31 cellular contexts compared by ENCODE assay signal in the genomic region with DNA sequence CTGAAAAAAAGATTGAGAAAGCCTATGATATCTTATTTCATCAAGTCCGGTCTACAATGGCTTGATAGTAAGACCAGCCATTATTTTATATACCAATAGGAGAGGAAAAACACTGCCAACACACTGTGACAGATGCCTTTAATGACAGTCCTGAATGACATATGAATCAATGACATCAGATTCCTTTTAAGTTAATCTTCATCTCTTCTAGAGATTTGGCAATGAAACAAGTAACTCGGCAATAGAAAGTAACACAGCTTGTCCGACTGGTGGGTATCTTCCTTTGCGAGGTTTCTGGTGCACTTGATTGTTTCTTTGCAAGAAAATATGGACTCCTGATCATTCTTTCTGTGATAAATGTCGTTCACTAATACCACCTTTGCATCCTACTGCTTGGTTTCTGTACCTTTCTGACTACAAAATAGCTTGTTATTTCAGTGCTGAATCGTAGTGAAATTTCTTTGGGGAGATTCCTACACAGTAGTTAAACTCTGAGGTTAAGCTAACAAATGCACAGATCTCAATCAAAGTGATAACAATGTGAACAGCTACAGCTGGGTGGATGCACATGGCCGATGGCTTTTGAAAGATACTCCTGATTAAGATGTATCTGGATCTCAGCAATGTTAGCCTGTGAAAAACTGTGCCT.
"Had no signal": no experiment of that assay in that cellular context is flagged by ENCODE, and none has a peak within 500 bp of the region (broad histone marks: within the 10 kb centered on the region; RNA-seq: fewer than 3 reads in every experiment).

No MANE protein-coding gene starts in this region.

- H3K4me1 Mint-ChIP-seq: activated CD4-positive, alpha-beta memory T cell treated with anti-CD3 and anti-CD28 coated beads, Interleukin-2, amount 10 ng/mL, durations not matched to agents 7 days and 5 days; activated naive CD4-positive, alpha-beta T cell treated with anti-CD3 and anti-CD28 coated beads, Interleukin-2, amount 50 U/mL, for 24 hours had no signal

- H3K9me3 ChIP-seq: Peyer's patch had no signal

- H3K4me3 Mint-ChIP-seq: activated CD4-positive, alpha-beta memory T cell treated with anti-CD3 and anti-CD28 coated beads, Interleukin-2, amount 10 ng/mL, durations not matched to agents 7 days and 5 days; activated naive CD4-positive, alpha-beta T cell treated with anti-CD3 and anti-CD28 coated beads, Interleukin-2, amount 50 U/mL, for 24 hours; activated T-cell treated with anti-CD3 and anti-CD28 coated beads, Interleukin-2, amount 50 U/mL, for 4 hours; activated T-helper 17 cell treated with anti-CD3 and anti-CD28 coated beads, Interleukin-2, amount 50 U/mL, for 72 hours; brain had no signal

- H3K27ac ChIP-seq: Peyer's patch, WERI-Rb-1 had no signal

- H3K27ac Mint-ChIP-seq: activated CD4-positive, alpha-beta memory T cell treated with anti-CD3 and anti-CD28 coated beads, Interleukin-2, amount 10 ng/mL, durations not matched to agents 7 days and 5 days; activated naive CD4-positive, alpha-beta T cell treated with anti-CD3 and anti-CD28 coated beads, Interleukin-2, amount 50 U/mL, for 24 hours; activated T-helper 17 cell treated with anti-CD3 and anti-CD28 coated beads, Interleukin-2, amount 50 U/mL, for 72 hours had no signal

- H3K27me3 Mint-ChIP-seq: activated CD4-positive, alpha-beta memory T cell treated with anti-CD3 and anti-CD28 coated beads, Interleukin-2, amount 10 ng/mL, durations not matched to agents 7 days and 5 days; activated naive CD4-positive, alpha-beta T cell treated with anti-CD3 and anti-CD28 coated beads, Interleukin-2, amount 50 U/mL, for 24 hours; activated T-helper 17 cell treated with anti-CD3 and anti-CD28 coated beads, Interleukin-2, amount 50 U/mL, for 72 hours; brain had no signal

- ATAC-seq: activated T-helper 17 cell treated with anti-CD3 and anti-CD28 coated beads, Interleukin-2, amount 50 U/mL, for 72 hours; K562; PC-3 had no signal

- H3K27me3 ChIP-seq: Peyer's patch had no signal

- H3K36me3 ChIP-seq: Peyer's patch, WERI-Rb-1 had no signal

- H3K4me1 ChIP-seq: Peyer's patch had no signal

- H3K4me3 ChIP-seq: K562, Peyer's patch had no signal

- DNase-seq: activated CD4-positive, alpha-beta memory T cell treated with anti-CD3 and anti-CD28 coated beads, Interleukin-2, amount 10 ng/mL, durations not matched to agents 7 days and 5 days; activated CD4-positive, alpha-beta T cell treated with anti-CD3 and anti-CD28 coated beads for 1 hour; activated CD4-positive, alpha-beta T cell treated with anti-CD3 and anti-CD28 coated beads, Interleukin-2, amount 50 U/mL, for 1 hour; activated CD4-positive, CD25-positive, alpha-beta regulatory T cell; activated gamma-delta T cell; activated naive CD4-positive, alpha-beta T cell treated with Interleukin-2 at 50 U/mL for 16 hours; activated T-cell treated with anti-CD3 and anti-CD28 coated beads, Interleukin-2, amount 50 U/mL, for 4 hours; anterior cingulate cortex; caudate nucleus; cerebellar nuclear complex; NCI-H1092 treated with DMSO at 0.1 percent for 48 hours; NCI-H1417; NCI-H146; NCI-H187; NCI-H2029 treated with DMSO at 0.1 percent for 48 hours; NCI-H2107; NCI-H2171; NCI-H510A; NCI-H748 treated with DMSO at 0.1 percent for 48 hours; NK-92 treated with Interleukin-12 subunit alpha and Interleukin-12 subunit beta, amount 100 ng/mL, for 24 hours; PC-3; Peyer's patch; RPMI8226; SIG-M5; SW 1271; T1000; WERI-Rb-1 had no signal
